Comparison of ENCODE assay signal across 1 cellular context in the genomic region with DNA sequence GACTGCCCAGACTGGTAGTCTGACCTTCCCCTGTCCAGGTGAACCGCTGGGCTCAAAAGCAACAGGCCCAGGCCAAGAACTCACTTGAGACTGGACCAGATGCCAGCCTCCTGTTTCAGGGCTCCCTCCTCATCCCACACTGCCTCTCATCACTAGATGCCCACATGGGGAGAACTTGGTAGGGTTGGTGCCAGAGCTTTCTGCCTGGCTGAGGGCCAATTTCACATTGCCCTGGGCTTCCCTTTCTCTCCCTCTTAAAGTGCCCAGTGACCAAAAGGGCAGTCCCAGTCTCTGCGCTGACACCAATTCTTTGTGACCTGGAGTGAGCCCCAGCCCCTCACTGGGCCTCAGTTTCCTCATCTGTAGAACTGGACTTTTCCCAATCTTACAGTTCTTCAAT.
TF ChIP-seq lines count a peak whose summit lies in the region.

No MANE protein-coding gene starts in this region.

TF ChIP-seq in H1, 55 proteins besides CTCF, POLR2A, EP300 and RAD21 (continued from another document):
- TF ChIP-seq TEAD4 (IDR thresholded peaks at IDR 0.05; ENCODE audit: low read depth, low read length) (no peak), CBX5 (IDR thresholded peaks at IDR 0.05; ENCODE audit: low read depth, low read length) (no peak), RNF2 (IDR thresholded peaks at IDR 0.05; ENCODE audit: borderline replicate concordance, low read depth, low read length, missing control alignments, poor library complexity, severe bottlenecking) (no peak), NRF1 (IDR thresholded peaks at IDR 0.05; ENCODE audit: low read depth, low read length) (no peak), SIN3A (conservative IDR thresholded peaks at IDR 0.05 in 1 of 2, IDR thresholded peaks at IDR 0.05 in 1 of 2; ENCODE audit: low read depth in 1 of 2, low read length in 2 of 2) (no peak), TCF12 (IDR thresholded peaks at IDR 0.05; ENCODE audit: low read depth, low read length) (no peak)
